1 cellular context compared by ENCODE assay signal in the genomic region with DNA sequence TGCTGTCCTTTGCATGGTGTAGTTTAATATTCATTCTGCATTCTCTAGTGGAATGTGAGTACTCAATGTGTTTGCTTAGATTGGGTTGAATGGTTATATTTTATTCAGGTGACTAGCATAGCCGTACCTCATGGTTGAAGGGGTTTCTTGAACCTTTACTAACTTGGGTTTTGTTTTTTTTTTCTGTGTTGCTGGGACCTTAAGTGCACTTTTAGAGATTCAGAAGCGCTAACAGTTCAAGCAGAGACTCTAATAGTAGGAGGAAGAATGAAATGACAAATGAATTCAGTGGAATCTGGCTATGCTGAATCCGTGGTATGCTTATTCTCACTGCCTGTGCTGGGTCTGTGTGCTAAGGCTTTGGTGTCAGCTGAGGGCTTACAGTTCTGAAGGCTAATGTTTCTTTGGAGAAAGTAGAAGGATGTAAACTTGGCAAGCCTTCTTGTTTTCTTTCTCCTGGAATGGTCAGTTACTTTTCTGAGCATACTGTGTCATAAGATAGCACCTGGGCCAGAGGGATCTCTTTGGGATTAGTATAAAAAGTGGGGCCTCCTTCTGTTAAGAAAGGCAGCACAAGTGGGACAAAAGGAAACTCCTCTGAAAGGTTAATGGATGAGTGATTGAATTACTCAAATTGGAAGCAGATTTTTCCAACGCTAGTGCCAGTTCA.
TF ChIP-seq lines count a peak whose summit lies in the region.

No MANE protein-coding gene starts in this region.

TF ChIP-seq in SK-N-SH, 30 proteins besides CTCF, POLR2A, EP300 and RAD21 (continued from another document):
- TF ChIP-seq, protein P1, sequence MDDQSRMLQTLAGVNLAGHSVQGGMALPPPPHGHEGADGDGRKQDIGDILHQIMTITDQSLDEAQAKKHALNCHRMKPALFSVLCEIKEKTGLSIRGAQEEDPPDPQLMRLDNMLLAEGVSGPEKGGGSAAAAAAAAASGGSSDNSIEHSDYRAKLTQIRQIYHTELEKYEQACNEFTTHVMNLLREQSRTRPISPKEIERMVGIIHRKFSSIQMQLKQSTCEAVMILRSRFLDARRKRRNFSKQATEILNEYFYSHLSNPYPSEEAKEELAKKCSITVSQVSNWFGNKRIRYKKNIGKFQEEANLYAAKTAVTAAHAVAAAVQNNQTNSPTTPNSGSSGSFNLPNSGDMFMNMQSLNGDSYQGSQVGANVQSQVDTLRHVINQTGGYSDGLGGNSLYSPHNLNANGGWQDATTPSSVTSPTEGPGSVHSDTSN (IDR thresholded peaks at IDR 0.05), result peak; percentile 47
- TF ChIP-seq NFIC (IDR thresholded peaks at IDR 0.05; ENCODE audit: borderline replicate concordance), result peak; percentile 38
